Comparison of ENCODE assay signal across 2 cellular contexts in genomic region chr1:20626524-20626923, GRCh38.
A peak's percentile ranks its signal among the peaks of the same experiment; 100 is the strongest.
TF ChIP-seq lines count a peak whose summit lies in the region.

No MANE protein-coding gene starts in this region.

TF ChIP-seq in HCT116, 20 proteins besides CTCF, POLR2A, EP300 and RAD21:
- TF ChIP-seq MAX (IDR thresholded peaks at IDR 0.05), result no peak
- no peak for TF ChIP-seq ATF3 (IDR thresholded peaks at IDR 0.05)
- no peak for TF ChIP-seq CBX3 (IDR thresholded peaks at IDR 0.05; ENCODE audit: low read depth)
- no peak for TF ChIP-seq ZNF274 (IDR thresholded peaks at IDR 0.05; ENCODE audit: low read depth, low read length)
- TF ChIP-seq ZBTB33 (IDR thresholded peaks at IDR 0.05; ENCODE audit: extremely low read depth, insufficient replicate concordance, low read length), result no peak

TF ChIP-seq in H1, 55 proteins besides CTCF, POLR2A, EP300 and RAD21:
- TF ChIP-seq JUND (IDR thresholded peaks at IDR 0.05; ENCODE audit: low read length), result peak; percentile 40; the same call in 1 of the 2 replicates
- TF ChIP-seq SAP30 (IDR thresholded peaks at IDR 0.05; ENCODE audit: insufficient read depth, insufficient replicate concordance, low read length), result no peak
